ENCODE assay signal across 21 cellular contexts in genomic region chr15:90523373-90523772, GRCh38.
"Had no signal": no experiment of that assay in that cellular context is flagged by ENCODE, and none has a peak within 500 bp of the region (broad histone marks: within the 10 kb centered on the region; RNA-seq: fewer than 3 reads in every experiment).

No MANE protein-coding gene starts in this region.

- FAIRE-seq: HepG2 had no signal

- H3K4me1 ChIP-seq: Peyer's patch had no signal

- H3K4me3 ChIP-seq: Peyer's patch, SJCRH30 had no signal

- DNase-seq: Kasumi-1; MM.1S; NCI-H1092 treated with DMSO at 0.1 percent for 48 hours; NCI-H1436; NCI-H187; NCI-H2029; NCI-H2081 treated with DMSO at 0.1 percent for 48 hours; NCI-H2171; NCI-H446; NCI-H510A; NCI-H524 treated with DMSO at 0.1 percent for 48 hours; NCI-H69; NCI-H774; NK-92 treated with Interleukin-12 subunit alpha and Interleukin-12 subunit beta, amount 100 ng/mL, for 24 hours; Peyer's patch; SHP77 treated with DMSO at 0.1 percent for 48 hours; SJCRH30 had no signal

- ATAC-seq: HepG2, Right ventricle myocardium inferior, SK-N-SH treated with all-trans-retinoic acid at 6 μM for 48 hours had no signal

- H3K9ac ChIP-seq: KMS-11 had no signal

- H3K36me3 ChIP-seq: Peyer's patch, SJCRH30 had no signal

- H3K9me3 ChIP-seq: Peyer's patch, SJCRH30 had no signal

- H3K27me3 ChIP-seq: Peyer's patch, SJCRH30 had no signal

- H3K27ac ChIP-seq: KMS-11, Peyer's patch, SJCRH30 had no signal
